ENCODE assay signal across 1 cellular context in the genomic region with DNA sequence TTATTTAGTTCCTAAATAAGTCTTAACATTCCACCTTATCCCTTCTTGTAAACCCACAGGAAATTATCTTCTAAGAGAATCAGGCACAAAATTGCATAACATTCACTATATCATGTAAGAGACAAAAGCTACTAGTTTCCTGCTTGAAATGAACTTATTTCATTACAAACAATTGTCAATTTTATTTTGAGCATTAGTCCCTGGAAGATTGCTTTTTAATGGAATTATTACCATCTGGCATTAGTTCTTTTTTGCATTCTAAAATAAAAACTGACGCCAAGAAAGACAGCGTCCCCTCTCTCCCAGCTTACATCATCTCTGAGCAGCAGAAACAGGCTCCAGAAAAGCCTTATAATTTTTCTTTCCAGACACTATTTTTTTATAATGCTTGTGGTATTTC.
TF ChIP-seq lines count a peak whose summit lies in the region.

No MANE protein-coding gene starts in this region.

TF ChIP-seq in SK-N-SH treated with all-trans-retinoic acid at 6 μM for 48 hours, 23 proteins besides CTCF, POLR2A, EP300 and RAD21 (continued from another document):
- TF ChIP-seq, protein P1, sequence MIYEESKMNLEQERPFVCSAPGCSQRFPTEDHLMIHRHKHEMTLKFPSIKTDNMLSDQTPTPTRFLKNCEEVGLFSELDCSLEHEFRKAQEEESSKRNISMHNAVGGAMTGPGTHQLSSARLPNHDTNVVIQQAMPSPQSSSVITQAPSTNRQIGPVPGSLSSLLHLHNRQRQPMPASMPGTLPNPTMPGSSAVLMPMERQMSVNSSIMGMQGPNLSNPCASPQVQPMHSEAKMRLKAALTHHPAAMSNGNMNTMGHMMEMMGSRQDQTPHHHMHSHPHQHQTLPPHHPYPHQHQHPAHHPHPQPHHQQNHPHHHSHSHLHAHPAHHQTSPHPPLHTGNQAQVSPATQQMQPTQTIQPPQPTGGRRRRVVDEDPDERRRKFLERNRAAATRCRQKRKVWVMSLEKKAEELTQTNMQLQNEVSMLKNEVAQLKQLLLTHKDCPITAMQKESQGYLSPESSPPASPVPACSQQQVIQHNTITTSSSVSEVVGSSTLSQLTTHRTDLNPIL (CRISPR knock-in tag; IDR thresholded peaks at IDR 0.05; ENCODE audit: low read depth): peak; percentile 87; the same call in 1 of the 2 replicates
- TF ChIP-seq ZFP3 (CRISPR knock-in tag; IDR thresholded peaks at IDR 0.05): no peak; the same call in 1 of the 2 replicates
- no peak for TF ChIP-seq ZFP30 (CRISPR knock-in tag; IDR thresholded peaks at IDR 0.05)
- TF ChIP-seq TCF4 (CRISPR knock-in tag; IDR thresholded peaks at IDR 0.05; ENCODE audit: borderline replicate concordance): peak; percentile 96
